33 cellular contexts compared by ENCODE assay signal in genomic region chr3:137100326-137100725, GRCh38.
"Had no signal": no experiment of that assay in that cellular context is flagged by ENCODE, and none has a peak within 500 bp of the region (broad histone marks: within the 10 kb centered on the region; RNA-seq: fewer than 3 reads in every experiment).

No MANE protein-coding gene starts in this region.

- H3K4me3 ChIP-seq: adrenal gland, ascending aorta, body of pancreas, breast epithelium, cardiac muscle cell, colonic mucosa had no signal

- FAIRE-seq: astrocyte, bronchial epithelial cell, colon had no signal

- DNase-seq: activated effector memory CD4-positive, alpha-beta T cell treated with anti-CD3 and anti-CD28 coated beads, Interleukin-2, amount 50 U/mL, for 16 hours; activated effector memory CD4-positive, alpha-beta T cell treated with Interleukin-2 at 50 U/mL for 16 hours; activated gamma-delta T cell; activated gamma-delta T cell treated with Interleukin-2 at 50 U/mL for 16 hours; activated naive CD4-positive, alpha-beta T cell; activated naive CD4-positive, alpha-beta T cell treated with anti-CD3 and anti-CD28 coated beads for 36 hours; activated naive CD4-positive, alpha-beta T cell treated with anti-CD3 and anti-CD28 coated beads, Interleukin-2, amount 10 ng/mL, durations not matched to agents 7 days and 5 days; activated naive CD4-positive, alpha-beta T cell treated with anti-CD3 and anti-CD28 coated beads, Interleukin-2, amount 50 U/mL, for 16 hours; activated naive CD4-positive, alpha-beta T cell treated with Interleukin-2 at 50 U/mL for 16 hours; activated naive CD8-positive, alpha-beta T cell treated with anti-CD3 and anti-CD28 coated beads for 36 hours; activated naive CD8-positive, alpha-beta T cell treated with anti-CD3 and anti-CD28 coated beads, Interleukin-2, amount 10 ng/mL, durations not matched to agents 7 days and 5 days; activated naive CD8-positive, alpha-beta T cell treated with anti-CD3 and anti-CD28 coated beads, Interleukin-2, amount 50 U/mL, for 24 hours; activated T-cell treated with anti-CD3 and anti-CD28 coated beads, Interleukin-2, amount 50 U/mL, for 24 hours; activated T-cell treated with anti-CD3 and anti-CD28 coated beads, Interleukin-2, amount 50 U/mL, for 4 hours; activated T-cell treated with anti-CD3 and anti-CD28 coated beads, Interleukin-2, amount 50 U/mL, for 48 hours; activated T-cell treated with anti-CD3 and anti-CD28 coated beads, Interleukin-2, amount 50 U/mL, for 72 hours; adrenal gland; amniotic stem cell; amygdala; anterior cingulate cortex; body of pancreas; caudate nucleus; central memory CD4-positive, alpha-beta T cell; cerebellar nuclear complex; colonic mucosa had no signal

- H3K36me3 ChIP-seq: adrenal gland, ascending aorta, breast epithelium, cardiac muscle cell, colonic mucosa had no signal

- ATAC-seq: activated naive CD4-positive, alpha-beta T cell treated with anti-CD3 and anti-CD28 coated beads, Interleukin-2, amount 50 U/mL, for 72 hours; activated naive CD8-positive, alpha-beta T cell treated with anti-CD3 and anti-CD28 coated beads, Interleukin-2, amount 50 U/mL, for 24 hours; activated T-cell treated with anti-CD3 and anti-CD28 coated beads, Interleukin-2, amount 50 U/mL, for 4 hours; activated T-cell treated with anti-CD3 and anti-CD28 coated beads, Interleukin-2, amount 50 U/mL, for 72 hours; activated T-helper 17 cell treated with anti-CD3 and anti-CD28 coated beads, Interleukin-2, amount 50 U/mL, for 72 hours; body of pancreas had no signal

- H3K9me3 ChIP-seq: adrenal gland, ascending aorta, body of pancreas, breast epithelium, colonic mucosa had no signal

- H3K27ac ChIP-seq: adrenal gland, ascending aorta, body of pancreas, breast epithelium, cardiac muscle cell, colonic mucosa had no signal

- H3K27me3 ChIP-seq: adrenal gland, ascending aorta, body of pancreas, breast epithelium, cardiac muscle cell, colonic mucosa had no signal

- H3K4me1 ChIP-seq: adrenal gland, ascending aorta, breast epithelium, colonic mucosa had no signal
